ENCODE assay signal across 21 cellular contexts in genomic region chr16:10519929-10520868, GRCh38.
DNase-seq lines count a peak whose midpoint lies in the region; ATAC-seq, FAIRE-seq and TF ChIP-seq lines count a peak whose summit lies in the region.
"Had no signal": no experiment of that assay in that cellular context is flagged by ENCODE, and none has a peak within 500 bp of the region (broad histone marks: within the 10 kb centered on the region; RNA-seq: fewer than 3 reads in every experiment).

No MANE protein-coding gene starts in this region.

- CTCF ChIA-PET in activated CD8-positive, alpha-beta T cell treated with anti-CD3 and anti-CD28 coated beads, Interleukin-2, amount 10 ng/mL, durations not matched to agents 7 days and 5 days (lab: Charles Lee): interaction anchor here (1.2 to 2.1 kb wide), 6 partner anchors 10 to 216 kb away, joined by 3 to 13 read pairs (median 5); no protein-coding TSS in a partner anchor
- CTCF ChIA-PET in activated CD8-positive, alpha-beta T cell treated with anti-CD3 and anti-CD28 coated beads for 36 hours (lab: Charles Lee): interaction anchor here (1.1 to 4.7 kb wide), 5 partner anchors 13 to 399 kb away, joined by 3 to 33 read pairs (median 6); partner anchors contain the start of gene NUBP1

- H3K27ac Mint-ChIP-seq in activated CD8-positive, alpha-beta T cell treated with anti-CD3 and anti-CD28 coated beads, Interleukin-2, amount 10 ng/mL, durations not matched to agents 7 days and 5 days: peak overlapping the region; percentile 20
- no peak overlapping the region for H3K27ac Mint-ChIP-seq in activated CD8-positive, alpha-beta T cell treated with anti-CD3 and anti-CD28 coated beads for 36 hours
- H3K27ac Mint-ChIP-seq: activated T-helper 1 cell treated with anti-CD3 and anti-CD28 coated beads, Interleukin-12 subunit alpha, Interleukin-12 subunit beta, Interleukin-2, Interleukin-4 antibody, amounts not matched to agents 30 ng/mL and 10 ng/mL and 1 ng/mL, durations not matched to agents 14 hours and 24 hours and 36 hours; natural killer cell; T-helper 1 cell treated with Interleukin-12 subunit alpha and Interleukin-12 subunit beta and Interleukin-4 antibody, amounts not matched to agents 30 μg/mL and 1 μg/mL, for 36 hours had no signal

- no peaks in the 10 kb centered on the region for H3K36me3 ChIP-seq in RWPE2 (ENCODE audit: low read depth)
- H3K36me3 ChIP-seq in right lobe of liver: no peaks in the 10 kb centered on the region
- H3K36me3 ChIP-seq in stomach: peaks cover 0 to 25% (median 13%) of the 10 kb centered on the region in 4 donors
- H3K36me3 ChIP-seq in uterus: no peaks in the 10 kb centered on the region
- H3K36me3 ChIP-seq: WERI-Rb-1 had no signal

- no peak overlapping the region for H3K4me3 Mint-ChIP-seq in activated CD8-positive, alpha-beta T cell treated with anti-CD3 and anti-CD28 coated beads, Interleukin-2, amount 10 ng/mL, durations not matched to agents 7 days and 5 days
- no peak overlapping the region for H3K4me3 Mint-ChIP-seq in activated CD8-positive, alpha-beta T cell treated with anti-CD3 and anti-CD28 coated beads for 36 hours
- H3K4me3 Mint-ChIP-seq: activated T-helper 1 cell treated with anti-CD3 and anti-CD28 coated beads, Interleukin-12 subunit alpha, Interleukin-12 subunit beta, Interleukin-2, Interleukin-4 antibody, amounts not matched to agents 30 ng/mL and 10 ng/mL and 1 ng/mL, durations not matched to agents 14 hours and 24 hours and 36 hours; CD14-positive monocyte; central memory CD8-positive, alpha-beta T cell; natural killer cell; T-helper 1 cell treated with Interleukin-12 subunit alpha and Interleukin-12 subunit beta and Interleukin-4 antibody, amounts not matched to agents 30 μg/mL and 1 μg/mL, for 36 hours had no signal

- no peak for ATAC-seq in activated CD8-positive, alpha-beta T cell treated with anti-CD3 and anti-CD28 coated beads, Interleukin-2, amount 10 ng/mL, durations not matched to agents 7 days and 5 days
- ATAC-seq in activated CD8-positive, alpha-beta T cell treated with anti-CD3 and anti-CD28 coated beads for 36 hours: no peak
- 0 out of 3 replicates have a peak, but pooled peaks have one; percentile 29 for ATAC-seq in RWPE2 (ENCODE audit: low read depth)
- peak; percentile 81 to 91 (median 87) for ATAC-seq in right lobe of liver
- ATAC-seq: natural killer cell had no signal

- no peaks in the 10 kb centered on the region for H3K27me3 ChIP-seq in RWPE2 (ENCODE audit: insufficient read depth, poor library complexity, severe bottlenecking)
- no peaks in the 10 kb centered on the region for H3K27me3 ChIP-seq in right lobe of liver
- H3K27me3 ChIP-seq in stomach: no peaks in the 10 kb centered on the region
- H3K27me3 ChIP-seq in uterus: no peaks in the 10 kb centered on the region
- H3K27me3 ChIP-seq: tibial artery had no signal

- no peaks in the 10 kb centered on the region for H3K4me1 Mint-ChIP-seq in activated CD8-positive, alpha-beta T cell treated with anti-CD3 and anti-CD28 coated beads, Interleukin-2, amount 10 ng/mL, durations not matched to agents 7 days and 5 days (ENCODE audit: low read depth)
- H3K4me1 Mint-ChIP-seq in activated CD8-positive, alpha-beta T cell treated with anti-CD3 and anti-CD28 coated beads for 36 hours (ENCODE audit: low read depth): peaks cover 2% of the 10 kb centered on the region
- H3K4me1 Mint-ChIP-seq: central memory CD8-positive, alpha-beta T cell; natural killer cell had no signal

- TF ChIP-seq POLR2A in right lobe of liver (IDR thresholded peaks at IDR 0.05): no peak
- no peak for TF ChIP-seq POLR2A in stomach (IDR thresholded peaks at IDR 0.05)
- TF ChIP-seq POLR2A in uterus (IDR thresholded peaks at IDR 0.05): no peak

- no peaks in the 10 kb centered on the region for H3K27me3 Mint-ChIP-seq in activated CD8-positive, alpha-beta T cell treated with anti-CD3 and anti-CD28 coated beads, Interleukin-2, amount 10 ng/mL, durations not matched to agents 7 days and 5 days (ENCODE audit: low read depth)
- H3K27me3 Mint-ChIP-seq in activated CD8-positive, alpha-beta T cell treated with anti-CD3 and anti-CD28 coated beads for 36 hours: peaks cover 9% of the 10 kb centered on the region

- TF ChIP-seq CTCF in activated CD8-positive, alpha-beta T cell treated with anti-CD3 and anti-CD28 coated beads for 36 hours (IDR thresholded peaks at IDR 0.05): no peak
- TF ChIP-seq CTCF in RWPE2 (IDR thresholded peaks at IDR 0.05; ENCODE audit: poor library complexity, severe bottlenecking) (no peak), right lobe of liver (IDR thresholded peaks at IDR 0.05) (peak in 1 of 4 donors; percentile 15), stomach (IDR thresholded peaks at IDR 0.05) (no peak), uterus (IDR thresholded peaks at IDR 0.05) (no peak)

- 22% methylated on average over 9 of the region's 10 CpGs for WGBS in right lobe of liver (ENCODE audit: insufficient coverage, low coverage, low lambda C conversion rate, missing lambda C conversion rate)
- 58 to 71% (median 63%) methylated on average over 10 of the region's 10 CpGs for WGBS in stomach, 5 donors

- no peaks in the 10 kb centered on the region for H3K9me3 Mint-ChIP-seq in activated CD8-positive, alpha-beta T cell treated with anti-CD3 and anti-CD28 coated beads, Interleukin-2, amount 10 ng/mL, durations not matched to agents 7 days and 5 days (ENCODE audit: insufficient read depth)
- H3K9me3 Mint-ChIP-seq in activated CD8-positive, alpha-beta T cell treated with anti-CD3 and anti-CD28 coated beads for 36 hours: no peaks in the 10 kb centered on the region
- H3K9me3 Mint-ChIP-seq: activated T-helper 1 cell treated with anti-CD3 and anti-CD28 coated beads, Interleukin-12 subunit alpha, Interleukin-12 subunit beta, Interleukin-2, Interleukin-4 antibody, amounts not matched to agents 30 ng/mL and 10 ng/mL and 1 ng/mL, durations not matched to agents 14 hours and 24 hours and 36 hours; central memory CD8-positive, alpha-beta T cell; natural killer cell; T-helper 1 cell treated with Interleukin-12 subunit alpha and Interleukin-12 subunit beta and Interleukin-4 antibody, amounts not matched to agents 30 μg/mL and 1 μg/mL, for 36 hours had no signal

- H3K36me3 Mint-ChIP-seq in activated CD8-positive, alpha-beta T cell treated with anti-CD3 and anti-CD28 coated beads, Interleukin-2, amount 10 ng/mL, durations not matched to agents 7 days and 5 days (ENCODE audit: low read depth): no peaks in the 10 kb centered on the region
- H3K36me3 Mint-ChIP-seq in activated CD8-positive, alpha-beta T cell treated with anti-CD3 and anti-CD28 coated beads for 36 hours (ENCODE audit: low read depth): no peaks in the 10 kb centered on the region
- H3K36me3 Mint-ChIP-seq: CD14-positive monocyte, natural killer cell had no signal

- intact Hi-C loops in activated CD8-positive, alpha-beta T cell treated with anti-CD3 and anti-CD28 coated beads for 36 hours (cut with micrococcal nuclease): loop anchor here (5.0 kb wide), 1 partner anchor 402 kb away; no protein-coding TSS in a partner anchor
- intact Hi-C loops in right lobe of liver (cut with DNase I) (no loop called here), stomach (cut with DNase I; ENCODE audit: low total_unique reads) (loop anchor here (5.0 kb wide), 1 partner anchor 212 kb away; no protein-coding TSS in a partner anchor), uterus (cut with DNase I; ENCODE audit: low total_unique reads) (loop anchor here (5.0 to 10.0 kb wide), 2 partner anchors 217 to 405 kb away; no protein-coding TSS in a partner anchor)

- H3K27ac ChIP-seq in RWPE2 (ENCODE audit: poor library complexity, severe bottlenecking) (no peak overlapping the region), right lobe of liver (peak overlapping the region; percentile 63 to 96 (median 79)), stomach (peak overlapping the region; percentile 25 to 67 (median 60)), uterus (no peak overlapping the region)
- H3K27ac ChIP-seq: tibial artery, WERI-Rb-1 had no signal

- H3K4me1 ChIP-seq in RWPE2 (ENCODE audit: insufficient read depth, poor library complexity, severe bottlenecking) (no peaks in the 10 kb centered on the region), right lobe of liver (peaks cover 0 to 32% (median 14%) of the 10 kb centered on the region in 4 donors), stomach (peaks cover 8 to 29% (median 24%) of the 10 kb centered on the region in 4 donors), uterus (no peaks in the 10 kb centered on the region)

- H3K9me3 ChIP-seq in RWPE2 (ENCODE audit: severe bottlenecking): no peaks in the 10 kb centered on the region
- no peaks in the 10 kb centered on the region for H3K9me3 ChIP-seq in right lobe of liver
- H3K9me3 ChIP-seq in stomach: no peaks in the 10 kb centered on the region
- H3K9me3 ChIP-seq in uterus: no peaks in the 10 kb centered on the region
- H3K9me3 ChIP-seq: tibial artery had no signal

- TF ChIP-seq EP300 in stomach (IDR thresholded peaks at IDR 0.05): no peak

- no peak for FAIRE-seq in GM19239 (lab: Jason Lieb, UNC)

- H3K4me3 ChIP-seq in RWPE2 (ENCODE audit: severe bottlenecking): no peak overlapping the region
- peak overlapping the region in 1 of 3 donors; percentile 19 for H3K4me3 ChIP-seq in right lobe of liver
- no peak overlapping the region for H3K4me3 ChIP-seq in stomach
- no peak overlapping the region for H3K4me3 ChIP-seq in uterus
- H3K4me3 ChIP-seq: tibial artery had no signal

- POLR2A ChIA-PET in activated CD8-positive, alpha-beta T cell treated with anti-CD3 and anti-CD28 coated beads, Interleukin-2, amount 10 ng/mL, durations not matched to agents 7 days and 5 days (lab: Charles Lee): no interaction called here
- POLR2A ChIA-PET in activated CD8-positive, alpha-beta T cell treated with anti-CD3 and anti-CD28 coated beads for 36 hours (lab: Charles Lee): no interaction called here

- DNase-seq in activated CD8-positive, alpha-beta T cell treated with anti-CD3 and anti-CD28 coated beads, Interleukin-2, amount 10 ng/mL, durations not matched to agents 7 days and 5 days: no peak
- no peak for DNase-seq in activated CD8-positive, alpha-beta T cell treated with anti-CD3 and anti-CD28 coated beads for 36 hours
- DNase-seq in RWPE2 (ENCODE audit: low spot score): no peak
- peak; percentile 40 to 93 (median 79) for DNase-seq in right lobe of liver
- DNase-seq in stomach: peak; percentile 31
- DNase-seq in GM19239 (ENCODE audit: insufficient read length, low spot score): no peak
- DNase-seq in superior temporal gyrus (ENCODE audit: extremely low spot score): no peak
- DNase-seq in uterus: no peak
- DNase-seq: activated CD8-positive, alpha-beta memory T cell treated with anti-CD3 and anti-CD28 coated beads for 24 hours; DMS79 treated with DMSO at 0.1 percent for 48 hours; effector CD4-positive, alpha-beta T cell; natural killer cell; NCI-H1694 treated with DMSO at 0.1 percent for 48 hours; NCI-H446 treated with DMSO at 0.1 percent for 48 hours; posterior cingulate gyrus; tibial artery; WERI-Rb-1 had no signal

Comparison
In these comparisons a context has a peak if more than half of its experiments do, and no peak if none do; other contexts are left out.
1. ATAC-seq: peak in RWPE2 (single experiment) and right lobe of liver (4 of 4); none in activated CD8-positive, alpha-beta T cell treated with anti-CD3 and anti-CD28 coated beads, Interleukin-2, amount 10 ng/mL, durations not matched to agents 7 days and 5 days (single experiment) and activated CD8-positive, alpha-beta T cell treated with anti-CD3 and anti-CD28 coated beads for 36 hours (single experiment).
2. DNase-seq: peak in right lobe of liver (3 of 3) and stomach (single experiment); none in activated CD8-positive, alpha-beta T cell treated with anti-CD3 and anti-CD28 coated beads, Interleukin-2, amount 10 ng/mL, durations not matched to agents 7 days and 5 days (single experiment), activated CD8-positive, alpha-beta T cell treated with anti-CD3 and anti-CD28 coated beads for 36 hours (single experiment), RWPE2 (single experiment), GM19239 (single experiment), superior temporal gyrus (single experiment) and uterus (0 of 2).
3. H3K27ac ChIP-seq: peak in right lobe of liver (3 of 3) and stomach (5 of 5); none in RWPE2 (single experiment) and uterus (0 of 2).
4. intact Hi-C loops: an anchor here in activated CD8-positive, alpha-beta T cell treated with anti-CD3 and anti-CD28 coated beads for 36 hours (5.0 kb wide), stomach (5.0 kb wide) and uterus (5.0 to 10.0 kb wide); none called in right lobe of liver.